Comparison of ENCODE assay signal across 23 cellular contexts in the genomic region with DNA sequence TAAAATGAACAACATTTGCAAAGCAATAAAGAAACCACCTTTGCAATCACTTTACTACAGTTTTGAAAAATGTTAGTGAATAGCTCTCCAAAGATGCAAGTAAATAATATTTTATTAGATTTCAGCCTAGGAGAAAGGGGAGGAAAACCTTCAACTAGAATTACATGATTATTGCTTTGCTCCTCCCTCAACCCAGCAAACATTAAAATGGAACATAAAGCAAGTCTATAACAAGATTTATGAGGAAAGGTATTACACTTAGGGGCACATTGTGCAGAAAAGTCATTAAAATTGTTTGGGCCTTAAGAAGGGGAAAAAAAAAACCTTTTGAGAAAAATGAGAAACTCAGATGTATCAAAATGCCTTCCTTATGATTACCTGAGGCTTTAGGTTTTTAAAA.
DNase-seq lines count a peak whose midpoint lies in the region; ATAC-seq, FAIRE-seq and TF ChIP-seq lines count a peak whose summit lies in the region.
"Had no signal": no experiment of that assay in that cellular context is flagged by ENCODE, and none has a peak within 500 bp of the region (broad histone marks: within the 10 kb centered on the region; RNA-seq: fewer than 3 reads in every experiment).

No MANE protein-coding gene starts in this region.

- no TSS peak for BruUV-seq in HepG2 (replicated peaks; lab: Mats Ljungman, UMichigan)

- intact Hi-C loops in HepG2 (cut with micrococcal nuclease; ENCODE audit: unreplicated experiment) (loop anchor here (5.0 kb wide), 2 partner anchors 67 to 87 kb away; no protein-coding TSS in a partner anchor), right lobe of liver (cut with DNase I) (no loop called here)
- intact Hi-C loops in CD4-positive, alpha-beta memory T cell (cut with micrococcal nuclease) = no loop called here

- peaks cover 92% of the 10 kb centered on the region for H3K4me1 ChIP-seq in HepG2 (ENCODE audit: insufficient read depth, low read length)
- H3K4me1 ChIP-seq in right lobe of liver = peaks cover 0 to 8% (median 0%) of the 10 kb centered on the region in 4 donors
- H3K4me1 ChIP-seq in astrocyte (ENCODE audit: insufficient read depth, low read length) = peaks cover 81% of the 10 kb centered on the region
- no peaks in the 10 kb centered on the region for H3K4me1 ChIP-seq in CD4-positive, alpha-beta memory T cell (ENCODE audit: insufficient read depth, low read length)

- no peak for TF ChIP-seq EP300 in HepG2 (IDR thresholded peaks at IDR 0.05; ENCODE audit: low read depth in 2 of 2, low read length in 2 of 2)
- no peak for TF ChIP-seq EP300 in HepG2 (CRISPR knock-in tag; IDR thresholded peaks at IDR 0.05; ENCODE audit: borderline replicate concordance)

- H3K36me3 ChIP-seq in HepG2 (replicated peaks in 1 of 2; ENCODE audit: control insufficient read depth in 1 of 2, insufficient read depth in 2 of 2, low read length in 2 of 2) (no peaks in the 10 kb centered on the region; a peak in 2 of 5 replicates), right lobe of liver (no peaks in the 10 kb centered on the region), astrocyte (ENCODE audit: insufficient read depth, low read length) (no peaks in the 10 kb centered on the region)
- no peaks in the 10 kb centered on the region for H3K36me3 ChIP-seq in CD4-positive, alpha-beta memory T cell (ENCODE audit: insufficient read depth, low read length)
- H3K36me3 ChIP-seq: ascending aorta; BLaER1 treated with 17β-estradiol and CSF1 and Interleukin-3, amounts not matched to agents 10 nM and 100 nM; left lung; ovary; uterus had no signal

- no peaks in the 10 kb centered on the region for H4K20me1 ChIP-seq in HepG2 (ENCODE audit: insufficient read depth, low read length)
- peaks cover 39% of the 10 kb centered on the region for H4K20me1 ChIP-seq in astrocyte (ENCODE audit: insufficient read depth, low read length)
- H4K20me1 ChIP-seq: BLaER1 treated with 17β-estradiol and CSF1 and Interleukin-3, amounts not matched to agents 10 nM and 100 nM had no signal

- peak overlapping the region; percentile 44 for H3K27ac Mint-ChIP-seq in astrocyte (ENCODE audit: unreplicated experiment)
- H3K27ac Mint-ChIP-seq in mesothelial cell of epicardium = peak overlapping the region; percentile 88
- no peak overlapping the region for H3K27ac Mint-ChIP-seq in CD4-positive, alpha-beta memory T cell
- H3K27ac Mint-ChIP-seq: activated naive CD4-positive, alpha-beta T cell treated with anti-CD3 and anti-CD28 coated beads, Interleukin-2, amount 50 U/mL, for 24 hours; activated T-cell treated with anti-CD3 and anti-CD28 coated beads, Interleukin-2, amount 50 U/mL, for 72 hours had no signal

- H3K27me3 ChIP-seq in HepG2 (ENCODE audit: control insufficient read depth in 1 of 2, insufficient read depth in 2 of 2, low read length in 2 of 2) (no peaks in the 10 kb centered on the region), right lobe of liver (no peaks in the 10 kb centered on the region), astrocyte (ENCODE audit: insufficient read depth, low read length) (no peaks in the 10 kb centered on the region)
- H3K27me3 ChIP-seq in CD4-positive, alpha-beta memory T cell (ENCODE audit: insufficient read depth, low read length) = no peaks in the 10 kb centered on the region
- H3K27me3 ChIP-seq: BLaER1 treated with 17β-estradiol and CSF1 and Interleukin-3, amounts not matched to agents 10 nM and 100 nM; left lung; ovary; uterus had no signal

- no peaks in the 10 kb centered on the region for H3K27me3 Mint-ChIP-seq in astrocyte (ENCODE audit: low read depth, unreplicated experiment)
- H3K27me3 Mint-ChIP-seq in mesothelial cell of epicardium (ENCODE audit: low read depth) = no peaks in the 10 kb centered on the region
- H3K27me3 Mint-ChIP-seq in CD4-positive, alpha-beta memory T cell = peaks cover 13 to 22% of the 10 kb centered on the region in 2 donors

- H3K9me3 ChIP-seq in HepG2 (ENCODE audit: low read length) (no peaks in the 10 kb centered on the region), right lobe of liver (no peaks in the 10 kb centered on the region), astrocyte (ENCODE audit: insufficient read depth, low read depth, low read length) (no peaks in the 10 kb centered on the region)
- H3K9me3 ChIP-seq in CD4-positive, alpha-beta memory T cell (ENCODE audit: control insufficient read depth in 1 of 2, low read length in 2 of 2) = no peaks in the 10 kb centered on the region
- H3K9me3 ChIP-seq: ascending aorta; BLaER1 treated with 17β-estradiol and CSF1 and Interleukin-3, amounts not matched to agents 10 nM and 100 nM; left lung; ovary; uterus had no signal

- H3K4me3 ChIP-seq in HepG2 (replicated peaks in 1 of 3; ENCODE audit: insufficient read depth in 1 of 3, low read depth in 2 of 3, low read length in 3 of 3) = peak overlapping the region; percentile 15 to 60 (median 53); a peak in 5 of 6 replicates
- H3K4me3 ChIP-seq in right lobe of liver = no peak overlapping the region
- H3K4me3 ChIP-seq in astrocyte (ENCODE audit: insufficient read depth, low read depth, low read length) = no peak overlapping the region
- H3K4me3 ChIP-seq in CD4-positive, alpha-beta memory T cell (ENCODE audit: low read length in 2 of 2) = no peak overlapping the region
- H3K4me3 ChIP-seq: ascending aorta; BLaER1 treated with 17β-estradiol and CSF1 and Interleukin-3, amounts not matched to agents 10 nM and 100 nM; left lung; ovary; uterus had no signal

- CTCF ChIA-PET in HepG2 (lab: Yijun Ruan, JAX; ENCODE audit: low intra/inter-chr PET ratio, low total read pairs) = no interaction called here
- CTCF ChIA-PET in CD4-positive, alpha-beta memory T cell (lab: Charles Lee; ENCODE audit: partially characterized antibody) = no interaction called here

- POLR2A ChIA-PET in HepG2 (lab: Yijun Ruan, JAX) = interaction anchor here (0.6 to 2.8 kb wide), 9 partner anchors 16 to 154 kb away, joined by 4 to 27 read pairs (median 5); no protein-coding TSS in a partner anchor
- POLR2A ChIA-PET in CD4-positive, alpha-beta memory T cell (lab: Charles Lee; ENCODE audit: partially characterized antibody) = no interaction called here

- in situ Hi-C loops in HepG2 (cut with HindIII; ENCODE audit: extremely low pct_ligation_motif_present, low pct_unique_long_range_greater_than_20kb) = no loop called here

- H3K4me3 Mint-ChIP-seq in astrocyte (ENCODE audit: unreplicated experiment) (no peak overlapping the region), mesothelial cell of epicardium (no peak overlapping the region)
- no peak overlapping the region for H3K4me3 Mint-ChIP-seq in CD4-positive, alpha-beta memory T cell
- H3K4me3 Mint-ChIP-seq: activated naive CD4-positive, alpha-beta T cell treated with anti-CD3 and anti-CD28 coated beads, Interleukin-2, amount 50 U/mL, for 24 hours; activated T-cell treated with anti-CD3 and anti-CD28 coated beads, Interleukin-2, amount 50 U/mL, for 72 hours had no signal

- H2AFZ ChIP-seq in HepG2 (ENCODE audit: low read length) (no peak overlapping the region), astrocyte (ENCODE audit: low read depth, low read length) (no peak overlapping the region)

- H3K4me1 Mint-ChIP-seq in astrocyte (ENCODE audit: low read depth, unreplicated experiment) (peaks cover 81% of the 10 kb centered on the region), mesothelial cell of epicardium (peaks cover 84% of the 10 kb centered on the region)
- no peaks in the 10 kb centered on the region for H3K4me1 Mint-ChIP-seq in CD4-positive, alpha-beta memory T cell
- H3K4me1 Mint-ChIP-seq: activated naive CD4-positive, alpha-beta T cell treated with anti-CD3 and anti-CD28 coated beads, Interleukin-2, amount 50 U/mL, for 24 hours had no signal

- H3K9me3 Mint-ChIP-seq in astrocyte (ENCODE audit: unreplicated experiment) (no peaks in the 10 kb centered on the region), mesothelial cell of epicardium (no peaks in the 10 kb centered on the region)
- H3K9me3 Mint-ChIP-seq in CD4-positive, alpha-beta memory T cell = no peaks in the 10 kb centered on the region
- H3K9me3 Mint-ChIP-seq: activated naive CD4-positive, alpha-beta T cell treated with anti-CD3 and anti-CD28 coated beads, Interleukin-2, amount 50 U/mL, for 24 hours; activated T-cell treated with anti-CD3 and anti-CD28 coated beads, Interleukin-2, amount 50 U/mL, for 72 hours had no signal

- no peak for TF ChIP-seq POLR2A in HepG2 (IDR thresholded peaks at IDR 0.05; ENCODE audit: insufficient read depth in 1 of 2, low read depth in 2 of 2, low read length in 2 of 2)
- no peak for TF ChIP-seq POLR2A in right lobe of liver (IDR thresholded peaks at IDR 0.05)

- ATAC-seq in HepG2 = no peak
- ATAC-seq in right lobe of liver = no peak
- ATAC-seq in HG02852 (IDR thresholded peaks at IDR 0.05; ENCODE audit: unreplicated experiment) = no peak
- ATAC-seq: activated CD4-positive, CD25-positive, alpha-beta regulatory T cell treated with anti-CD3 and anti-CD28 coated beads, Interleukin-2, amount 50 U/mL, for 24 hours; activated T-cell treated with anti-CD3 and anti-CD28 coated beads, Interleukin-2, amount 50 U/mL, for 72 hours; left lung; sciatic nerve had no signal

- DNase-seq in HepG2 (ENCODE audit: low spot score) (no peak), right lobe of liver (no peak), astrocyte (ENCODE audit: low read depth) (no peak), mesothelial cell of epicardium (ENCODE audit: low spot score in 2 of 2, unreplicated experiment in 2 of 2) (no peak), NCI-H345 (lab: John Stamatoyannopoulos, UW) (no peak), HK-2 (ENCODE audit: unreplicated experiment) (no peak)
- no peak for DNase-seq in CD4-positive, alpha-beta memory T cell
- DNase-seq: activated T-cell treated with anti-CD3 and anti-CD28 coated beads, Interleukin-2, amount 50 U/mL, for 72 hours; cerebellar nuclear complex; Karpas-422; left lung; NCI-H187 treated with DMSO at 0.1 percent for 48 hours; NCI-H226; ovary; T-helper 9 cell; uterus had no signal

- no peak for FAIRE-seq in HepG2 (lab: Jason Lieb, UNC)
- FAIRE-seq in astrocyte (lab: Jason Lieb, UNC) = no peak
- FAIRE-seq: D721Med had no signal

- peak overlapping the region; percentile 92 for H3K27ac ChIP-seq in HepG2 (ENCODE audit: extremely low read length, insufficient read depth, low read length)
- no peak overlapping the region for H3K27ac ChIP-seq in right lobe of liver
- H3K27ac ChIP-seq in astrocyte (ENCODE audit: low read depth, low read length) = peak overlapping the region; percentile 98
- H3K27ac ChIP-seq in CD4-positive, alpha-beta memory T cell (ENCODE audit: low read depth, low read length) = no peak overlapping the region
- H3K27ac ChIP-seq: ascending aorta; BLaER1 treated with 17β-estradiol and CSF1 and Interleukin-3, amounts not matched to agents 10 nM and 100 nM; left lung; ovary; uterus had no signal

- no peak for TF ChIP-seq RAD21 in HepG2 (CRISPR knock-in tag; IDR thresholded peaks at IDR 0.05)

- peaks cover 1% of the 10 kb centered on the region for H3K36me3 Mint-ChIP-seq in astrocyte (ENCODE audit: low read depth, unreplicated experiment)
- no peaks in the 10 kb centered on the region for H3K36me3 Mint-ChIP-seq in mesothelial cell of epicardium
- H3K36me3 Mint-ChIP-seq in CD4-positive, alpha-beta memory T cell = no peaks in the 10 kb centered on the region
- H3K36me3 Mint-ChIP-seq: activated naive CD4-positive, alpha-beta T cell treated with anti-CD3 and anti-CD28 coated beads, Interleukin-2, amount 50 U/mL, for 24 hours had no signal

- H3K79me2 ChIP-seq in HepG2 (ENCODE audit: insufficient read depth, low read length) (peaks cover 59% of the 10 kb centered on the region), astrocyte (ENCODE audit: insufficient read depth, low read length) (peaks cover 79% of the 10 kb centered on the region)

- peak overlapping the region; percentile 78 for H3K9ac ChIP-seq in HepG2 (ENCODE audit: insufficient read depth, low read depth, low read length)
- H3K9ac ChIP-seq in astrocyte (ENCODE audit: low read length) = peak overlapping the region; percentile 50
- H3K9ac ChIP-seq: BLaER1 treated with 17β-estradiol and CSF1 and Interleukin-3, amounts not matched to agents 10 nM and 100 nM had no signal

- TF ChIP-seq CTCF in HepG2 (CRISPR knock-in tag; IDR thresholded peaks at IDR 0.05) (no peak), right lobe of liver (IDR thresholded peaks at IDR 0.05) (no peak), astrocyte (IDR thresholded peaks at IDR 0.05; ENCODE audit: insufficient read depth, low read depth, low read length) (no peak), mesothelial cell of epicardium (IDR thresholded peaks at IDR 0.05; ENCODE audit: unreplicated experiment) (no peak)

- H3K4me2 ChIP-seq in HepG2 (ENCODE audit: low read depth, low read length) (peak overlapping the region; percentile 85), astrocyte (ENCODE audit: low read length) (peak overlapping the region; percentile 82)

Comparison
In these comparisons a context has a peak if more than half of its experiments do, and no peak if none do; other contexts are left out.
1. H3K27ac ChIP-seq: peak in HepG2 (single experiment) and astrocyte (single experiment); none in right lobe of liver (0 of 3) and CD4-positive, alpha-beta memory T cell (single experiment).
2. H3K4me3 ChIP-seq: peak in HepG2 (3 of 3); none in right lobe of liver (0 of 3), astrocyte (single experiment) and CD4-positive, alpha-beta memory T cell (0 of 2).
3. H3K27ac Mint-ChIP-seq: peak in astrocyte (single experiment) and mesothelial cell of epicardium (single experiment); none in CD4-positive, alpha-beta memory T cell (0 of 7).